Comparison of ENCODE assay signal across 14 cellular contexts in the genomic region with DNA sequence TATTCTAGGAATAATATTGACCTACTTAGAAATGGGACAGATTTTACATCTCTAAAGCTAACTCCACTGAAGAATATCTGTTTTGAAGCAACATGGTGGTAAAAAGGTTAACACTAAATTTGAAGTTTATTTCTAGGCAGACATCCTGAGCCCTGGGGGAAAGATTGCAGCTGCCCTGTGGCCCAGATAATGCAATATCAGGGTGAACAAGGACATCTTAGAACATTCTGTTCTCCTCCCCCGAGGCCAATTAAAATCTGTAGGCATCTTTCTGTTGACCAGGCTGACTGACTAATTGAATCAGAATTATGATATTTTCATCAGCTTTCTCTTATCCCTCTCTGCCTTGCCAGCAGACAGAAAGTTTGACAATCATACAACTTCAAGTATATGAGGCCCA.
DNase-seq lines count a peak whose midpoint lies in the region; ATAC-seq and TF ChIP-seq lines count a peak whose summit lies in the region.
"Had no signal": no experiment of that assay in that cellular context is flagged by ENCODE, and none has a peak within 500 bp of the region (broad histone marks: within the 10 kb centered on the region; RNA-seq: fewer than 3 reads in every experiment).

No MANE protein-coding gene starts in this region.

- no peak overlapping the region for H3K4me3 ChIP-seq in gastrocnemius medialis
- H3K4me3 ChIP-seq: ovary had no signal

- TF ChIP-seq CTCF in RWPE1 (conservative IDR thresholded peaks at IDR 0.05; ENCODE audit: low read depth) = no peak
- no peak for TF ChIP-seq CTCF in gastrocnemius medialis (IDR thresholded peaks at IDR 0.05 in 4 of 5, conservative IDR thresholded peaks at IDR 0.05 in 1 of 5)

- intact Hi-C loops in gastrocnemius medialis (cut with DNase I; ENCODE audit: low total_unique reads) = no loop called here

- ATAC-seq in gastrocnemius medialis = peak; percentile 44 to 53
- ATAC-seq: stimulated activated effector memory CD8-positive, alpha-beta T cell treated with anti-CD3 and anti-CD28 coated beads, Interleukin-12 subunit alpha, Interleukin-12 subunit beta, amount 100 ng/mL, for 72 hours had no signal

- peaks cover 11 to 17% of the 10 kb centered on the region in 2 donors for H3K4me1 ChIP-seq in gastrocnemius medialis

- no peaks in the 10 kb centered on the region for H3K36me3 ChIP-seq in gastrocnemius medialis
- H3K36me3 ChIP-seq: ovary had no signal

- DNase-seq in EH (ENCODE audit: low read depth) (peak; percentile 79), RWPE1 (ENCODE audit: low spot score) (peak; percentile 59), fibroblast of the conjunctiva (ENCODE audit: low read depth) (peak; percentile 91), gastrocnemius medialis (peak; percentile 36 to 62), NCI-H524 (lab: John Stamatoyannopoulos, UW) (no peak), DMS 273 (lab: John Stamatoyannopoulos, UW; ENCODE audit: unreplicated experiment) (no peak)
- DNase-seq in NK-92 treated with Interleukin-12 subunit alpha and Interleukin-12 subunit beta, amount 100 ng/mL, for 24 hours (lab: John Stamatoyannopoulos, UW) = no peak
- DNase-seq in activated naive CD4-positive, alpha-beta T cell (lab: John Stamatoyannopoulos, UW) = no peak
- DNase-seq: activated CD4-positive, alpha-beta T cell treated with anti-CD3 and anti-CD28 coated beads for 48 hours; caudate nucleus; effector memory CD4-positive, alpha-beta T cell; NCI-H1092; ovary had no signal

- H3K27ac ChIP-seq in RWPE1 (no peak overlapping the region), gastrocnemius medialis (peak overlapping the region in 2 of 4 donors; percentile 18 to 25)
- H3K27ac ChIP-seq: ovary had no signal

- no peaks in the 10 kb centered on the region for H3K27me3 ChIP-seq in gastrocnemius medialis
- H3K27me3 ChIP-seq: ovary had no signal

- in situ Hi-C loops in gastrocnemius medialis (cut with MboI; ENCODE audit: low sequenced_read_pairs in 4 of 4) = no loop called here

- POLR2A ChIA-PET in RWPE1 (lab: Yijun Ruan, JAX; ENCODE audit: low non-redundant PET) = no interaction called here

- TF ChIP-seq POLR2A in gastrocnemius medialis (IDR thresholded peaks at IDR 0.05) = no peak

- CTCF ChIA-PET in RWPE1 (lab: Yijun Ruan, JAX) = interaction anchor here (0.6 to 0.7 kb wide), 2 partner anchors 148 to 173 kb away, joined by 3 to 4 read pairs; no protein-coding TSS in a partner anchor

- H3K9me3 ChIP-seq in gastrocnemius medialis = no peaks in the 10 kb centered on the region
- H3K9me3 ChIP-seq: ovary had no signal

Comparison
In these comparisons a context has a peak if more than half of its experiments do, and no peak if none do; other contexts are left out.
1. DNase-seq: peak in EH (single experiment), RWPE1 (single experiment), fibroblast of the conjunctiva (single experiment) and gastrocnemius medialis (2 of 2); none in NCI-H524 (0 of 2), NK-92 treated with Interleukin-12 subunit alpha and Interleukin-12 subunit beta, amount 100 ng/mL, for 24 hours (single experiment), DMS 273 (single experiment) and activated naive CD4-positive, alpha-beta T cell (0 of 4).